Comparison of ENCODE assay signal across 23 cellular contexts in the genomic region with DNA sequence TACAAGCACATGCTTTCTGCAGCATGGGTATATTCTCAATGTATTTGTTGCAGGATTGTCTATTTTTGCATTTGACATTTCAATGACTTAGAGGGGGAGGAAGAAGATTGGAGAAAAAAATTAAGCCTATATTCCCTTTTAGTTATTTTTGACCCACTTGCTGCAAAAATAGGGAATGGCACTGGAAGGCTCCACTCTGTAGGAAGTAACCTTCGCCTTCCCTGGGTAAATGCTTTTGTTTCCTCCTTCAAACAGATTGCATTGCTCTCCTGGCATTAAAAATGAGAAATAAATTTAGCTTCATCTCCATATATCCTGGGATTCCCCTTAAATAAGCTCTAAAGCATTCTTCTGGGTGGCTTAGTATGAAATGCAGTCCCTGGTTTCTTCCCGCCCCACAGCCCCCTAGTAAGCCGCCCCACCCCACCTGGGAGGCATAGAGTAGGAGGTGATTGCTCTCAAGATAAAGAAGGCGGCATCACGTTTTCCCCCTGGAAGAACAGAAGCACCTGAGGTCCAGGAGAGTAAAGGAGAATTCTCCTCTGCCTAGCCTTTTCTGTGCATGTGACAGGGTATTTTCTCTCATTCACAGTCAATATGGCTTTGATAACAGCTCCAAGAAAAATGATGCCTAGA.
"Had no signal": no experiment of that assay in that cellular context is flagged by ENCODE, and none has a peak within 500 bp of the region (broad histone marks: within the 10 kb centered on the region; RNA-seq: fewer than 3 reads in every experiment).

No MANE protein-coding gene starts in this region.

- H3K4me3 Mint-ChIP-seq: activated CD8-positive, alpha-beta T cell treated with anti-CD3 and anti-CD28 coated beads, Interleukin-2, amount 10 ng/mL, durations not matched to agents 7 days and 5 days; activated naive CD4-positive, alpha-beta T cell treated with anti-CD3 and anti-CD28 coated beads, Interleukin-2, amount 50 U/mL, for 24 hours; activated T-cell treated with anti-CD3 and anti-CD28 coated beads, Interleukin-2, amount 50 U/mL, for 24 hours; activated T-helper 1 cell treated with anti-CD3 and anti-CD28 coated beads, Interleukin-12 subunit alpha, Interleukin-12 subunit beta, Interleukin-2, Interleukin-4 antibody, amounts not matched to agents 30 ng/mL and 10 ng/mL and 1 ng/mL, durations not matched to agents 14 hours and 24 hours and 36 hours; T-helper 1 cell treated with Interleukin-12 subunit alpha and Interleukin-12 subunit beta and Interleukin-4 antibody, amounts not matched to agents 30 μg/mL and 1 μg/mL, for 36 hours had no signal

- H3K27ac Mint-ChIP-seq: activated CD8-positive, alpha-beta T cell treated with anti-CD3 and anti-CD28 coated beads, Interleukin-2, amount 10 ng/mL, durations not matched to agents 7 days and 5 days; activated naive CD4-positive, alpha-beta T cell treated with anti-CD3 and anti-CD28 coated beads, Interleukin-2, amount 50 U/mL, for 24 hours; activated T-cell treated with anti-CD3 and anti-CD28 coated beads, Interleukin-2, amount 50 U/mL, for 24 hours; activated T-helper 1 cell treated with anti-CD3 and anti-CD28 coated beads, Interleukin-12 subunit alpha, Interleukin-12 subunit beta, Interleukin-2, Interleukin-4 antibody, amounts not matched to agents 30 ng/mL and 10 ng/mL and 1 ng/mL, durations not matched to agents 14 hours and 24 hours and 36 hours; T-helper 1 cell treated with Interleukin-12 subunit alpha and Interleukin-12 subunit beta and Interleukin-4 antibody, amounts not matched to agents 30 μg/mL and 1 μg/mL, for 36 hours had no signal

- H3K4me1 Mint-ChIP-seq: activated naive CD4-positive, alpha-beta T cell treated with anti-CD3 and anti-CD28 coated beads, Interleukin-2, amount 50 U/mL, for 24 hours had no signal

- H3K27me3 Mint-ChIP-seq: activated naive CD4-positive, alpha-beta T cell treated with anti-CD3 and anti-CD28 coated beads, Interleukin-2, amount 50 U/mL, for 24 hours; activated T-cell treated with anti-CD3 and anti-CD28 coated beads, Interleukin-2, amount 50 U/mL, for 24 hours had no signal

- H3K9me3 Mint-ChIP-seq: activated naive CD4-positive, alpha-beta T cell treated with anti-CD3 and anti-CD28 coated beads, Interleukin-2, amount 50 U/mL, for 24 hours; activated T-cell treated with anti-CD3 and anti-CD28 coated beads, Interleukin-2, amount 50 U/mL, for 24 hours; activated T-helper 1 cell treated with anti-CD3 and anti-CD28 coated beads, Interleukin-12 subunit alpha, Interleukin-12 subunit beta, Interleukin-2, Interleukin-4 antibody, amounts not matched to agents 30 ng/mL and 10 ng/mL and 1 ng/mL, durations not matched to agents 14 hours and 24 hours and 36 hours; T-helper 1 cell treated with Interleukin-12 subunit alpha and Interleukin-12 subunit beta and Interleukin-4 antibody, amounts not matched to agents 30 μg/mL and 1 μg/mL, for 36 hours had no signal

- H3K36me3 Mint-ChIP-seq: activated naive CD4-positive, alpha-beta T cell treated with anti-CD3 and anti-CD28 coated beads, Interleukin-2, amount 50 U/mL, for 24 hours had no signal

- DNase-seq: activated CD4-positive, alpha-beta T cell treated with anti-CD3 and anti-CD28 coated beads for 48 hours; activated CD4-positive, alpha-beta T cell treated with anti-CD3 and anti-CD28 coated beads, Interleukin-2, amount 50 U/mL, for 4 hours; activated CD4-positive, CD25-positive, alpha-beta regulatory T cell treated with anti-CD3 and anti-CD28 coated beads, Interleukin-2, amount 50 U/mL, for 72 hours; activated CD8-positive, alpha-beta memory T cell treated with anti-CD3 and anti-CD28 coated beads, Interleukin-2, amount 50 U/mL, for 48 hours; activated CD8-positive, alpha-beta T cell treated with anti-CD3 and anti-CD28 coated beads, Interleukin-2, amount 10 ng/mL, durations not matched to agents 7 days and 5 days; activated effector memory CD4-positive, alpha-beta T cell treated with Interleukin-2 at 50 U/mL for 16 hours; activated naive CD4-positive, alpha-beta T cell; activated T-cell treated with anti-CD3 and anti-CD28 coated beads, Interleukin-2, amount 50 U/mL, for 24 hours; body of pancreas; NCI-H1092 treated with DMSO at 0.1 percent for 48 hours; NCI-H1417 treated with DMSO at 0.1 percent for 48 hours; NCI-H1694; NCI-H2029; NCI-H2107; NCI-H345; NCI-H510A; NCI-H69; NK-92 treated with Interleukin-12 subunit alpha and Interleukin-12 subunit beta, amount 100 ng/mL, for 24 hours; PC-3; SHP77 treated with DMSO at 0.1 percent for 48 hours had no signal
